In genomic region chr7:152336754-152337368, GRCh38 we compare ENCODE assay signal across 8 cellular contexts.
A peak's percentile ranks its signal among the peaks of the same experiment; 100 is the strongest.
DNase-seq lines count a peak whose midpoint lies in the region; ATAC-seq, FAIRE-seq and TF ChIP-seq lines count a peak whose summit lies in the region.

No MANE protein-coding gene starts in this region.

- peaks cover 52% of the 10 kb centered on the region for H3K4me1 Mint-ChIP-seq in activated T-cell treated with anti-CD3 and anti-CD28 coated beads, Interleukin-2, amount 50 U/mL, for 24 hours (ENCODE audit: low read depth)

- H3K27me3 Mint-ChIP-seq in activated T-cell treated with anti-CD3 and anti-CD28 coated beads, Interleukin-2, amount 50 U/mL, for 24 hours, result no peaks in the 10 kb centered on the region

- H3K4me3 ChIP-seq in HEK293 (ENCODE audit: low read depth, low read length) (no peak overlapping the region), left ventricle myocardium inferior (peak overlapping the region; percentile 37)

- H3K27ac ChIP-seq in HEK293 (ENCODE audit: extremely low read depth, low read depth, low read length), result no peak overlapping the region
- peak overlapping the region; percentile 60 for H3K27ac ChIP-seq in left ventricle myocardium inferior (replicated peaks)

- no peak overlapping the region for H3K27ac Mint-ChIP-seq in activated T-cell treated with anti-CD3 and anti-CD28 coated beads, Interleukin-2, amount 50 U/mL, for 24 hours

- peak; percentile 49 for DNase-seq in EL
- peak; percentile 19 for DNase-seq in NCI-H146 treated with DMSO at 0.1 percent for 48 hours (lab: John Stamatoyannopoulos, UW; ENCODE audit: unreplicated experiment)
- DNase-seq in activated T-cell treated with anti-CD3 and anti-CD28 coated beads, Interleukin-2, amount 50 U/mL, for 24 hours, result peak; percentile 38
- no peak for DNase-seq in left ventricle myocardium inferior
- DNase-seq in sciatic nerve (ENCODE audit: low spot score), result no peak
- no peak for DNase-seq in activated effector memory CD4-positive, alpha-beta T cell treated with Interleukin-2 at 50 U/mL for 16 hours

- H3K36me3 ChIP-seq in HEK293 (ENCODE audit: control insufficient read depth in 2 of 2, insufficient read depth in 1 of 2, low read length in 2 of 2) (no peaks in the 10 kb centered on the region), left ventricle myocardium inferior (no peaks in the 10 kb centered on the region)

- no peaks in the 10 kb centered on the region for H3K36me3 Mint-ChIP-seq in activated T-cell treated with anti-CD3 and anti-CD28 coated beads, Interleukin-2, amount 50 U/mL, for 24 hours (ENCODE audit: low read depth)

- H3K27me3 ChIP-seq in left ventricle myocardium inferior (ENCODE audit: low read depth), result no peaks in the 10 kb centered on the region

- CTCF ChIA-PET in HEK293 (lab: Yijun Ruan, JAX), result interaction anchor here (0.6 to 3.7 kb wide), 14 partner anchors 9 to 487 kb away, joined by 3 to 25 read pairs (median 4); no protein-coding TSS in a partner anchor

- intact Hi-C loops in left ventricle myocardium inferior (cut with micrococcal nuclease) (no loop called here), sciatic nerve (cut with DNase I) (no loop called here)

- POLR2A ChIA-PET in HEK293 (lab: Yijun Ruan, JAX), result no interaction called here

- TF ChIP-seq CTCF in HEK293 (tag by site-specific recombination; IDR thresholded peaks at IDR 0.05) (peak; percentile 71; the same call in 1 of the 2 replicates), left ventricle myocardium inferior (IDR thresholded peaks at IDR 0.05; ENCODE audit: borderline replicate concordance) (peak; percentile 53)

- H3K4me1 ChIP-seq in HEK293 (ENCODE audit: control insufficient read depth, insufficient read depth, low read length) (no peaks in the 10 kb centered on the region), left ventricle myocardium inferior (peaks cover 75% of the 10 kb centered on the region)

- ATAC-seq in sciatic nerve, result peak; percentile 86

- H3K9me3 ChIP-seq in HEK293 (ENCODE audit: control insufficient read depth, insufficient read depth, low read depth, low read length), result no peaks in the 10 kb centered on the region
- no peaks in the 10 kb centered on the region for H3K9me3 ChIP-seq in left ventricle myocardium inferior (replicated peaks)

- peak; percentile 91 for FAIRE-seq in A204.1 (lab: Jason Lieb, UNC)

- no peaks in the 10 kb centered on the region for H3K9me3 Mint-ChIP-seq in activated T-cell treated with anti-CD3 and anti-CD28 coated beads, Interleukin-2, amount 50 U/mL, for 24 hours

- no peak overlapping the region for H3K4me3 Mint-ChIP-seq in activated T-cell treated with anti-CD3 and anti-CD28 coated beads, Interleukin-2, amount 50 U/mL, for 24 hours

TF ChIP-seq in HEK293, 187 proteins besides CTCF, POLR2A, EP300 and RAD21:
- no peak for TF ChIP-seq PRDM1 (tag by site-specific recombination; IDR thresholded peaks at IDR 0.05)
- TF ChIP-seq ZNF792 (tag by site-specific recombination; IDR thresholded peaks at IDR 0.05), result no peak
- peak; percentile 57; the same call in 1 of the 2 replicates for TF ChIP-seq ZNF2 (tag by site-specific recombination; IDR thresholded peaks at IDR 0.05)
- no peak for TF ChIP-seq ZBTB26 (tag by site-specific recombination; optimal IDR thresholded peaks at IDR 0.05)
- TF ChIP-seq ZNF521 (tag by site-specific recombination; IDR thresholded peaks at IDR 0.05), result no peak
- TF ChIP-seq ZNF830 (tag by site-specific recombination; IDR thresholded peaks at IDR 0.05; ENCODE audit: low read depth), result no peak
- TF ChIP-seq ZNF433 (tag by site-specific recombination; IDR thresholded peaks at IDR 0.05; ENCODE audit: low read depth), result no peak
- peak; percentile 31; the same call in 1 of the 2 replicates for TF ChIP-seq ZNF600 (tag by site-specific recombination; IDR thresholded peaks at IDR 0.05)
- no peak for TF ChIP-seq ZNF776 (tag by site-specific recombination; IDR thresholded peaks at IDR 0.05; ENCODE audit: borderline replicate concordance)
- no peak for TF ChIP-seq INSM2 (tag by site-specific recombination; IDR thresholded peaks at IDR 0.05)
- TF ChIP-seq ZNF654 (tag by site-specific recombination; IDR thresholded peaks at IDR 0.05; ENCODE audit: low read depth), result peak; percentile 58

Comparison
In these comparisons a context has a peak if more than half of its experiments do, and no peak if none do; other contexts are left out.
1. DNase-seq: peak in EL (single experiment), NCI-H146 treated with DMSO at 0.1 percent for 48 hours (single experiment) and activated T-cell treated with anti-CD3 and anti-CD28 coated beads, Interleukin-2, amount 50 U/mL, for 24 hours (single experiment); none in left ventricle myocardium inferior (single experiment), sciatic nerve (single experiment) and activated effector memory CD4-positive, alpha-beta T cell treated with Interleukin-2 at 50 U/mL for 16 hours (single experiment).